Comparison of ENCODE assay signal across 1 cellular context in the genomic region with DNA sequence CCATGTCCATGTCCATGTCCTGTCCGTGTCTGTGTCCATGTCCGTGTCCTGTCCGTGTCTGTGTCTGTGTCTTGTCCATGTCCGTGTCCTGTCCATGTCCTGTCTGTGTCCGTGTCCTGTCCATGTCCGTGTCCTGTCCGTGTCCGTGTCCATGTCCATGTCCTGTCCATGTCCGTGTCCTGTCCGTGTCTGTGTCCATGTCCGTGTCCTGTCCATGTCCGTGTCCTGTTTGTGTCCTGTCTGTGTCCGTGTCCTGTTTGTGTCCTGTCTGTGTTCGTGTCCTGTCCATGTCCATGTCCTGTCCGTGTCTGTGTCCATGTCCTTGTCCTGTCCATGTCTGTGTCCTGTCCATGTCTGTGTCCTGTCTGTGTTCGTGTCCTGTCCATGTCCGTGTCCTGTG.
TF ChIP-seq lines count a peak whose summit lies in the region.

No MANE protein-coding gene starts in this region.

TF ChIP-seq in H1, 55 proteins besides CTCF, POLR2A, EP300 and RAD21 (continued from another document):
- no peak for TF ChIP-seq RFX5 (IDR thresholded peaks at IDR 0.05; ENCODE audit: borderline replicate concordance, low read depth, low read length)
- no peak for TF ChIP-seq JUN (IDR thresholded peaks at IDR 0.05; ENCODE audit: low read depth, low read length)
TF ChIP-seq in H1: peak in this region for 0.
